Comparison of ENCODE assay signal across 18 cellular contexts in genomic region chr9:21415492-21416267, GRCh38. TPM values are rescaled to one million over a fixed set of nuclear protein-coding genes. Genes with fewer than 3 reads are reported as not detected.
DNase-seq lines count a peak whose midpoint lies in the region; ATAC-seq and TF ChIP-seq lines count a peak whose summit lies in the region.
"Had no signal": no experiment of that assay in that cellular context is flagged by ENCODE, and none has a peak within 500 bp of the region (broad histone marks: within the 10 kb centered on the region; RNA-seq: fewer than 3 reads in every experiment).

No MANE protein-coding gene starts in this region.

- TF ChIP-seq CTCF in mucosa of descending colon (IDR thresholded peaks at IDR 0.05) (no peak), left lung (IDR thresholded peaks at IDR 0.05) (no peak)

- H3K4me3 ChIP-seq in mucosa of descending colon = no peak overlapping the region
- H3K4me3 ChIP-seq in left lung = no peak overlapping the region
- H3K4me3 ChIP-seq: gastrocnemius medialis, suprapubic skin, vagina had no signal

- no peaks in the 10 kb centered on the region for H3K36me3 ChIP-seq in mucosa of descending colon (ENCODE audit: low read depth)
- no peaks in the 10 kb centered on the region for H3K36me3 ChIP-seq in left lung
- H3K36me3 ChIP-seq: gastrocnemius medialis, suprapubic skin, vagina had no signal

- peak; percentile 69 for DNase-seq in DMS 273 treated with DMSO at 0.1 percent for 48 hours (lab: John Stamatoyannopoulos, UW)
- DNase-seq in NCI-H2171 treated with DMSO at 0.1 percent for 48 hours (lab: John Stamatoyannopoulos, UW) = peak; percentile 48
- DNase-seq in cerebellar cortex (ENCODE audit: low spot score) = peak; percentile 95
- DNase-seq in mucosa of descending colon = peak in 2 of 3 donors; percentile 38 to 68
- no peak for DNase-seq in left lung
- no peak for DNase-seq in GDM1 (lab: John Stamatoyannopoulos, UW)
- DNase-seq: gastrocnemius medialis; midbrain; NCI-H1436 treated with DMSO at 0.1 percent for 48 hours; NK-92 treated with Interleukin-12 subunit alpha and Interleukin-12 subunit beta, amount 100 ng/mL, for 24 hours; RPMI8226 had no signal

- H3K4me1 ChIP-seq in mucosa of descending colon (ENCODE audit: low read depth) (peaks cover 3% of the 10 kb centered on the region), left lung (no peaks in the 10 kb centered on the region)
- H3K4me1 ChIP-seq: gastrocnemius medialis, vagina had no signal

- H3K9me3 ChIP-seq in mucosa of descending colon (no peaks in the 10 kb centered on the region), left lung (no peaks in the 10 kb centered on the region)
- H3K9me3 ChIP-seq: gastrocnemius medialis, suprapubic skin, vagina had no signal

- ATAC-seq in mucosa of descending colon = peak; percentile 86
- ATAC-seq in GM21381 (IDR thresholded peaks at IDR 0.05; ENCODE audit: unreplicated experiment) = no peak
- no peak for ATAC-seq in GM21528 (IDR thresholded peaks at IDR 0.05; ENCODE audit: low FRiP score, unreplicated experiment)
- no peak for ATAC-seq in left lung
- ATAC-seq: gastrocnemius medialis had no signal

- H3K27ac ChIP-seq in left lung = no peak overlapping the region
- H3K27ac ChIP-seq: gastrocnemius medialis, suprapubic skin, vagina had no signal

- H3K27me3 ChIP-seq in left lung = no peaks in the 10 kb centered on the region
- H3K27me3 ChIP-seq: gastrocnemius medialis, suprapubic skin, vagina had no signal

- intact Hi-C loops in mucosa of descending colon (cut with DNase I, micrococcal nuclease) (no loop called here), left lung (cut with DNase I) (no loop called here)

RNA-seq across cellular contexts. Expression of gene IFNA8, which starts 6.8 kb away (rescaled TPM):
- total RNA-seq in mucosa of descending colon (not detected), left lung (not detected)
- total RNA-seq: bronchial epithelial cell, dermis microvascular lymphatic vessel endothelial cell, gastrocnemius medialis, pulmonary artery endothelial cell, suprapubic skin, vagina had no signal

RNA-seq across cellular contexts. Expression of gene IFNA1, which starts 24.6 kb away (rescaled TPM):
- total RNA-seq in mucosa of descending colon = not detected
- not detected for total RNA-seq in left lung
- total RNA-seq: bronchial epithelial cell, dermis microvascular lymphatic vessel endothelial cell, gastrocnemius medialis, pulmonary artery endothelial cell, suprapubic skin, vagina had no signal

RNA-seq across cellular contexts. Expression of gene IFNA2, which starts 30.5 kb away (rescaled TPM):
- not detected for total RNA-seq in mucosa of descending colon
- not detected for total RNA-seq in left lung
- total RNA-seq: bronchial epithelial cell, dermis microvascular lymphatic vessel endothelial cell, gastrocnemius medialis, pulmonary artery endothelial cell, suprapubic skin, vagina had no signal

RNA-seq across cellular contexts. Expression of gene IFNA13, which starts 47.8 kb away (rescaled TPM):
- not detected for total RNA-seq in mucosa of descending colon
- total RNA-seq in left lung = not detected
- total RNA-seq: bronchial epithelial cell, dermis microvascular lymphatic vessel endothelial cell, gastrocnemius medialis, pulmonary artery endothelial cell, suprapubic skin, vagina had no signal

Comparison
In these comparisons a context has a peak if more than half of its experiments do, and no peak if none do; other contexts are left out.
1. DNase-seq: peak in DMS 273 treated with DMSO at 0.1 percent for 48 hours (single experiment), NCI-H2171 treated with DMSO at 0.1 percent for 48 hours (single experiment), cerebellar cortex (single experiment) and mucosa of descending colon (2 of 3); none in left lung (0 of 2) and GDM1 (single experiment).